Comparison of ENCODE assay signal across 9 cellular contexts in the genomic region with DNA sequence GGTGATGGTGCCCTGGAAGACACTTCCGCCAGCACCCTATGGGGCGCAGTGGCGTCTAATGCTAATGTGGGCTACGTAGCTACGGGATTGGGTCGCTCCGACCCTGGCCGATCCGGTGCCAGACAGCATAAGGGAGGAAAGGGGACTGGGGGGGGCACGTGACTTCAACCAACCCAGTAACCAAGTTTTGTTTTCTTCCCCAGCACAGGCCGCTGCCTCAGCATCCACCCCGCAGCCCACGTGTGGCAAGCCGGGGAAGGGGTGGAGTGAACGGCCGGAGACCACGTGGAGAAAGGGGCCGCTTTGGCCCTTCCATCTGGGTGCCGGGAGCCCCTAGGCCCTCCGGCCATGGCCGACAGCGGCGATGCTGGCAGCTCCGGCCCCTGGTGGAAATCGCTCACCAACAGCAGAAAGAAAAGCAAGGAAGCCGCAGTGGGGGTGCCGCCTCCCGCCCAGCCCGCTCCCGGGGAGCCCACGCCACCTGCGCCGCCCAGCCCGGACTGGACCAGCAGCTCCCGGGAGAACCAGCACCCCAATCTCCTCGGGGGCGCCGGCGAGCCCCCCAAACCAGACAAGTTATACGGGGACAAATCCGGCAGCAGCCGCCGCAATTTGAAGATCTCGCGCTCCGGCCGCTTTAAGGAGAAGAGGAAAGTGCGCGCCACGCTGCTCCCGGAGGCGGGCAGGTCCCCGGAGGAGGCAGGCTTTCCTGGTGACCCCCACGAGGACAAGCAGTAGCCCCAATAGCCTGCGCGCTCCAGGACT. TPM values are rescaled to one million over a fixed set of nuclear protein-coding genes. Genes with fewer than 3 reads are reported as not detected.
A peak's percentile ranks its signal among the peaks of the same experiment; 100 is the strongest.
DNase-seq lines count a peak whose midpoint lies in the region; ATAC-seq and TF ChIP-seq lines count a peak whose summit lies in the region.
"Had no signal": no experiment of that assay in that cellular context is flagged by ENCODE, and none has a peak within 500 bp of the region (broad histone marks: within the 10 kb centered on the region; RNA-seq: fewer than 3 reads in every experiment).

No MANE protein-coding gene starts in this region.

- intact Hi-C loops in heart right ventricle (cut with DNase I) (no loop called here), posterior cingulate gyrus (cut with DNase I) (no loop called here)

- peak overlapping the region; percentile 92 to 100 (median 98) for H3K4me2 ChIP-seq in BLaER1 treated with 17β-estradiol and CSF1 and Interleukin-3, amounts not matched to agents 10 nM and 100 nM

- peaks cover 0 to 38% (median 27%) of the 10 kb centered on the region in 11 experiments; a peak in 16 of 22 replicates for H4K20me1 ChIP-seq in BLaER1 treated with 17β-estradiol and CSF1 and Interleukin-3, amounts not matched to agents 10 nM and 100 nM

- H3K36me3 ChIP-seq in BLaER1 treated with 17β-estradiol and CSF1 and Interleukin-3, amounts not matched to agents 10 nM and 100 nM = no peaks in the 10 kb centered on the region
- H3K36me3 ChIP-seq in heart right ventricle = no peaks in the 10 kb centered on the region

- H3K9ac ChIP-seq in BLaER1 treated with 17β-estradiol and CSF1 and Interleukin-3, amounts not matched to agents 10 nM and 100 nM = peak overlapping the region in 5 of 11 experiments; percentile 1 to 50 (median 30); a peak in 8 of 22 replicates

- H3K9me3 ChIP-seq in BLaER1 treated with 17β-estradiol and CSF1 and Interleukin-3, amounts not matched to agents 10 nM and 100 nM (replicated peaks in 1 of 11) = 0 out of 22 replicates have a peak, but pooled peaks cover 0 to 5% (median 0%) of the 10 kb centered on the region in 11 experiments
- no peaks in the 10 kb centered on the region for H3K9me3 ChIP-seq in heart right ventricle

- peaks cover 21 to 35% (median 33%) of the 10 kb centered on the region in 10 experiments for H3K4me1 ChIP-seq in BLaER1 treated with 17β-estradiol and CSF1 and Interleukin-3, amounts not matched to agents 10 nM and 100 nM
- H3K4me1 ChIP-seq in heart right ventricle = peaks cover 16 to 41% (median 34%) of the 10 kb centered on the region in 9 donors

- TF ChIP-seq CTCF in heart right ventricle (IDR thresholded peaks at IDR 0.05) = no peak

- H3K4me3 ChIP-seq in BLaER1 treated with 17β-estradiol and CSF1 and Interleukin-3, amounts not matched to agents 10 nM and 100 nM = peak overlapping the region; percentile 54 to 76 (median 64)
- peak overlapping the region; percentile 37 to 69 (median 56) for H3K4me3 ChIP-seq in heart right ventricle
- H3K4me3 ChIP-seq: GM12878 had no signal

- ATAC-seq in SK-N-SH treated with all-trans-retinoic acid at 6 μM for 48 hours (peak; percentile 2), heart right ventricle (peak in 6 of 8 donors; percentile 27 to 46 (median 30)), HG03457 (IDR thresholded peaks at IDR 0.05; ENCODE audit: unreplicated experiment) (no peak), GM21447 (IDR thresholded peaks at IDR 0.05; ENCODE audit: unreplicated experiment) (no peak)
- ATAC-seq: GM12878 had no signal

- H3K27me3 ChIP-seq in BLaER1 treated with 17β-estradiol and CSF1 and Interleukin-3, amounts not matched to agents 10 nM and 100 nM = peaks cover 75 to 91% (median 85%) of the 10 kb centered on the region in 11 experiments
- peaks cover 0 to 94% (median 69%) of the 10 kb centered on the region in 7 donors for H3K27me3 ChIP-seq in heart right ventricle

- DNase-seq in heart right ventricle (peak in 1 of 2 donors; percentile 20), posterior cingulate gyrus (peak in 7 of 10 donors; percentile 11 to 89 (median 27)), NCI-H1417 (lab: John Stamatoyannopoulos, UW) (no peak), GF-D8 (lab: John Stamatoyannopoulos, UW) (no peak)

- no peak overlapping the region for H3K27ac ChIP-seq in BLaER1 treated with 17β-estradiol and CSF1 and Interleukin-3, amounts not matched to agents 10 nM and 100 nM
- no peak overlapping the region for H3K27ac ChIP-seq in heart right ventricle

- 1 to 4% methylated on average over 54 to 56 of the region's 56 CpGs for WGBS in heart right ventricle, 2 donors

TF ChIP-seq in SK-N-SH treated with all-trans-retinoic acid at 6 μM for 48 hours, 23 proteins besides CTCF, POLR2A, EP300 and RAD21:
- TF ChIP-seq, protein P1, sequence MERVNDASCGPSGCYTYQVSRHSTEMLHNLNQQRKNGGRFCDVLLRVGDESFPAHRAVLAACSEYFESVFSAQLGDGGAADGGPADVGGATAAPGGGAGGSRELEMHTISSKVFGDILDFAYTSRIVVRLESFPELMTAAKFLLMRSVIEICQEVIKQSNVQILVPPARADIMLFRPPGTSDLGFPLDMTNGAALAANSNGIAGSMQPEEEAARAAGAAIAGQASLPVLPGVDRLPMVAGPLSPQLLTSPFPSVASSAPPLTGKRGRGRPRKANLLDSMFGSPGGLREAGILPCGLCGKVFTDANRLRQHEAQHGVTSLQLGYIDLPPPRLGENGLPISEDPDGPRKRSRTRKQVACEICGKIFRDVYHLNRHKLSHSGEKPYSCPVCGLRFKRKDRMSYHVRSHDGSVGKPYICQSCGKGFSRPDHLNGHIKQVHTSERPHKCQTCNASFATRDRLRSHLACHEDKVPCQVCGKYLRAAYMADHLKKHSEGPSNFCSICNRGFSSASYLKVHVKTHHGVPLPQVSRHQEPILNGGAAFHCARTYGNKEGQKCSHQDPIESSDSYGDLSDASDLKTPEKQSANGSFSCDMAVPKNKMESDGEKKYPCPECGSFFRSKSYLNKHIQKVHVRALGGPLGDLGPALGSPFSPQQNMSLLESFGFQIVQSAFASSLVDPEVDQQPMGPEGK (CRISPR knock-in tag; IDR thresholded peaks at IDR 0.05; ENCODE audit: borderline replicate concordance) = no peak
- TF ChIP-seq RARB (CRISPR knock-in tag; IDR thresholded peaks at IDR 0.05) (no peak), ESRRG (CRISPR knock-in tag; IDR thresholded peaks at IDR 0.05) (no peak), ZNF8 (CRISPR knock-in tag; IDR thresholded peaks at IDR 0.05) (no peak), ZC3H10 (CRISPR knock-in tag; IDR thresholded peaks at IDR 0.05) (no peak), ZFP3 (CRISPR knock-in tag; IDR thresholded peaks at IDR 0.05) (no peak), CSDC2 (CRISPR knock-in tag; IDR thresholded peaks at IDR 0.05) (no peak), ARNTL (CRISPR knock-in tag; IDR thresholded peaks at IDR 0.05; ENCODE audit: borderline replicate concordance, low read depth) (no peak), PPARA (CRISPR knock-in tag; IDR thresholded peaks at IDR 0.05; ENCODE audit: borderline replicate concordance) (no peak), OSR1 (CRISPR knock-in tag; IDR thresholded peaks at IDR 0.05) (no peak)
- TF ChIP-seq, protein P2, sequence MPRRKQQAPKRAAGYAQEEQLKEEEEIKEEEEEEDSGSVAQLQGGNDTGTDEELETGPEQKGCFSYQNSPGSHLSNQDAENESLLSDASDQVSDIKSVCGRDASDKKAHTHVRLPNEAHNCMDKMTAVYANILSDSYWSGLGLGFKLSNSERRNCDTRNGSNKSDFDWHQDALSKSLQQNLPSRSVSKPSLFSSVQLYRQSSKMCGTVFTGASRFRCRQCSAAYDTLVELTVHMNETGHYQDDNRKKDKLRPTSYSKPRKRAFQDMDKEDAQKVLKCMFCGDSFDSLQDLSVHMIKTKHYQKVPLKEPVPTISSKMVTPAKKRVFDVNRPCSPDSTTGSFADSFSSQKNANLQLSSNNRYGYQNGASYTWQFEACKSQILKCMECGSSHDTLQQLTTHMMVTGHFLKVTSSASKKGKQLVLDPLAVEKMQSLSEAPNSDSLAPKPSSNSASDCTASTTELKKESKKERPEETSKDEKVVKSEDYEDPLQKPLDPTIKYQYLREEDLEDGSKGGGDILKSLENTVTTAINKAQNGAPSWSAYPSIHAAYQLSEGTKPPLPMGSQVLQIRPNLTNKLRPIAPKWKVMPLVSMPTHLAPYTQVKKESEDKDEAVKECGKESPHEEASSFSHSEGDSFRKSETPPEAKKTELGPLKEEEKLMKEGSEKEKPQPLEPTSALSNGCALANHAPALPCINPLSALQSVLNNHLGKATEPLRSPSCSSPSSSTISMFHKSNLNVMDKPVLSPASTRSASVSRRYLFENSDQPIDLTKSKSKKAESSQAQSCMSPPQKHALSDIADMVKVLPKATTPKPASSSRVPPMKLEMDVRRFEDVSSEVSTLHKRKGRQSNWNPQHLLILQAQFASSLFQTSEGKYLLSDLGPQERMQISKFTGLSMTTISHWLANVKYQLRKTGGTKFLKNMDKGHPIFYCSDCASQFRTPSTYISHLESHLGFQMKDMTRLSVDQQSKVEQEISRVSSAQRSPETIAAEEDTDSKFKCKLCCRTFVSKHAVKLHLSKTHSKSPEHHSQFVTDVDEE (CRISPR knock-in tag; IDR thresholded peaks at IDR 0.05) = no peak

RNA-seq across cellular contexts. Expression of a gene that starts 2.5 kb away (rescaled TPM):
- under 1 TPM in 5 of 10 donors, not detected in 5; 0.14 to 0.49 (median 0.23) TPM for total RNA-seq in heart right ventricle
- under 1 TPM; 0.29 to 0.42 TPM for polyA plus RNA-seq in heart right ventricle
- total RNA-seq: GM12878 had no signal
- polyA plus RNA-seq: GM12878 had no signal

Comparison
In these comparisons a context has a peak if more than half of its experiments do, and no peak if none do; other contexts are left out.
1. ATAC-seq: peak in SK-N-SH treated with all-trans-retinoic acid at 6 μM for 48 hours (single experiment) and heart right ventricle (6 of 8); none in HG03457 (single experiment) and GM21447 (single experiment).
2. DNase-seq: peak in posterior cingulate gyrus (7 of 10); none in NCI-H1417 (0 of 3) and GF-D8 (single experiment).